ENCODE assay signal across 9 cellular contexts in genomic region chr3:183636221-183637105, GRCh38.
DNase-seq lines count a peak whose midpoint lies in the region; ATAC-seq and FAIRE-seq lines count a peak whose summit lies in the region.
"Had no signal": no experiment of that assay in that cellular context is flagged by ENCODE, and none has a peak within 500 bp of the region (broad histone marks: within the 10 kb centered on the region; RNA-seq: fewer than 3 reads in every experiment).

No MANE protein-coding gene starts in this region.

- ATAC-seq in GM19043 (IDR thresholded peaks at IDR 0.05; ENCODE audit: low read depth, unreplicated experiment) (peak; percentile 76), HG03354 (IDR thresholded peaks at IDR 0.05; ENCODE audit: poor library complexity, severe bottlenecking, unreplicated experiment) (peak; percentile 84)
- ATAC-seq in activated CD4-positive, CD25-positive, alpha-beta regulatory T cell treated with anti-CD3 and anti-CD28 coated beads, Interleukin-2, amount 50 U/mL, for 24 hours: peak; percentile 83 to 85

- DNase-seq in AG20443 (ENCODE audit: low spot score) (peak; percentile 93), NCI-H446 (lab: John Stamatoyannopoulos, UW) (peak; percentile 93 to 98), cerebellar cortex (ENCODE audit: low spot score) (peak; percentile 98)
- DNase-seq in stimulated activated CD4-positive, alpha-beta T cell treated with anti-CD3 and anti-CD28 coated beads, Interleukin-12 subunit alpha, Interleukin-12 subunit beta, amount 100 ng/mL, for 24 hours (ENCODE audit: low read depth in 2 of 2): peak; percentile 82 to 92

- peak; percentile 13 for FAIRE-seq in islet of Langerhans (lab: Jason Lieb, UNC)
- FAIRE-seq: colon had no signal

Comparison
In these comparisons a context has a peak if more than half of its experiments do, and no peak if none do; other contexts are left out.
1. Peak in every context shown above with its lines: DNase-seq and ATAC-seq.